1 cellular context compared by ENCODE assay signal in the genomic region with DNA sequence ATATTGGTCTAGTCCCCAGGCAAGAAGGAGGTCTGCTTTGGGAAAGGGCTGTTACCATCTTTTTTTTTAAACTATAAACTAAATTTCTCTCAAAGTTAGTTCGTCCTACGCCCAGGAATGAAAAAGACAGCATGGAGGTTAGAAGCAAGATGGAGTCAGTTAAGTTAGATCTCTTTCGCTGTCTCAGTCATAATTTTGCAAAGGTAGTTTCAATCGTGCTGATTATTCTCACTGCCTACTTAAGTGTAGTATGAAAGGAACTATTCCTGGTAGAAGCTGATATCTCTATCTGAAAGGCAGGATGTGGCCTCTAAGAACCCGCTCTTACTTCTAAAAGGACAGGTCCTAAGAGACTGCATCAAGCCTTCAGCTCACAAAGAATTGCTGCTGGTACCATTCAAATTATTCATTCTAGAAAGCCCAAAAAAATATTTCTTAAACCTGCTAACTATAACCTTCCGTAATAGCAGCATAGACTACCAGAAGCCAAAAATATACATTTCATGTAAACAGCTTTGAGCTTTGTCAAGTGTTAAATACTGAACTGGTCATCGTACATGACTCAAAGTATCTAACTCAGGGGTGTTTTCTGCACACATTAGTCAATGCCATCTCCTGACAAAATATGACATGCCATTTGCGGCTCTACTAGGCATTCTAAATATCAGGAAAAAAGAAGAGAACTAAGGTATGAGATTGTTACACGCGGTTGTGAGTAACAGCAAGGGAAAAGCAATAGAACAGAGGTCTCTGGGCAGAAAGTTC.
TF ChIP-seq lines count a peak whose summit lies in the region.

No MANE protein-coding gene starts in this region.

TF ChIP-seq in K562, 482 proteins besides CTCF, POLR2A, EP300 and RAD21 (continued from another document):
- TF ChIP-seq, protein P1, sequence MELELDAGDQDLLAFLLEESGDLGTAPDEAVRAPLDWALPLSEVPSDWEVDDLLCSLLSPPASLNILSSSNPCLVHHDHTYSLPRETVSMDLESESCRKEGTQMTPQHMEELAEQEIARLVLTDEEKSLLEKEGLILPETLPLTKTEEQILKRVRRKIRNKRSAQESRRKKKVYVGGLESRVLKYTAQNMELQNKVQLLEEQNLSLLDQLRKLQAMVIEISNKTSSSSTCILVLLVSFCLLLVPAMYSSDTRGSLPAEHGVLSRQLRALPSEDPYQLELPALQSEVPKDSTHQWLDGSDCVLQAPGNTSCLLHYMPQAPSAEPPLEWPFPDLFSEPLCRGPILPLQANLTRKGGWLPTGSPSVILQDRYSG (tag; conservative IDR thresholded peaks at IDR 0.05; ENCODE audit: low read depth) = peak; percentile 97
- TF ChIP-seq DDX20 (tag; IDR thresholded peaks at IDR 0.05; ENCODE audit: low read depth) = peak; percentile 68; the same call in 1 of the 2 replicates
- TF ChIP-seq ZNF12 (CRISPR knock-in tag; IDR thresholded peaks at IDR 0.05) = no peak
- TF ChIP-seq, protein P2, sequence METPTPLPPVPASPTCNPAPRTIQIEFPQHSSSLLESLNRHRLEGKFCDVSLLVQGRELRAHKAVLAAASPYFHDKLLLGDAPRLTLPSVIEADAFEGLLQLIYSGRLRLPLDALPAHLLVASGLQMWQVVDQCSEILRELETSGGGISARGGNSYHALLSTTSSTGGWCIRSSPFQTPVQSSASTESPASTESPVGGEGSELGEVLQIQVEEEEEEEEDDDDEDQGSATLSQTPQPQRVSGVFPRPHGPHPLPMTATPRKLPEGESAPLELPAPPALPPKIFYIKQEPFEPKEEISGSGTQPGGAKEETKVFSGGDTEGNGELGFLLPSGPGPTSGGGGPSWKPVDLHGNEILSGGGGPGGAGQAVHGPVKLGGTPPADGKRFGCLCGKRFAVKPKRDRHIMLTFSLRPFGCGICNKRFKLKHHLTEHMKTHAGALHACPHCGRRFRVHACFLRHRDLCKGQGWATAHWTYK (CRISPR knock-in tag; IDR thresholded peaks at IDR 0.05) = peak; percentile 78; the same call in 1 of the 2 replicates
- peak; percentile 85 for TF ChIP-seq BACH1 (tag; IDR thresholded peaks at IDR 0.05)
- peak; percentile 68 for TF ChIP-seq PTTG1 (tag; IDR thresholded peaks at IDR 0.05; ENCODE audit: low read depth)
- TF ChIP-seq, protein P3, sequence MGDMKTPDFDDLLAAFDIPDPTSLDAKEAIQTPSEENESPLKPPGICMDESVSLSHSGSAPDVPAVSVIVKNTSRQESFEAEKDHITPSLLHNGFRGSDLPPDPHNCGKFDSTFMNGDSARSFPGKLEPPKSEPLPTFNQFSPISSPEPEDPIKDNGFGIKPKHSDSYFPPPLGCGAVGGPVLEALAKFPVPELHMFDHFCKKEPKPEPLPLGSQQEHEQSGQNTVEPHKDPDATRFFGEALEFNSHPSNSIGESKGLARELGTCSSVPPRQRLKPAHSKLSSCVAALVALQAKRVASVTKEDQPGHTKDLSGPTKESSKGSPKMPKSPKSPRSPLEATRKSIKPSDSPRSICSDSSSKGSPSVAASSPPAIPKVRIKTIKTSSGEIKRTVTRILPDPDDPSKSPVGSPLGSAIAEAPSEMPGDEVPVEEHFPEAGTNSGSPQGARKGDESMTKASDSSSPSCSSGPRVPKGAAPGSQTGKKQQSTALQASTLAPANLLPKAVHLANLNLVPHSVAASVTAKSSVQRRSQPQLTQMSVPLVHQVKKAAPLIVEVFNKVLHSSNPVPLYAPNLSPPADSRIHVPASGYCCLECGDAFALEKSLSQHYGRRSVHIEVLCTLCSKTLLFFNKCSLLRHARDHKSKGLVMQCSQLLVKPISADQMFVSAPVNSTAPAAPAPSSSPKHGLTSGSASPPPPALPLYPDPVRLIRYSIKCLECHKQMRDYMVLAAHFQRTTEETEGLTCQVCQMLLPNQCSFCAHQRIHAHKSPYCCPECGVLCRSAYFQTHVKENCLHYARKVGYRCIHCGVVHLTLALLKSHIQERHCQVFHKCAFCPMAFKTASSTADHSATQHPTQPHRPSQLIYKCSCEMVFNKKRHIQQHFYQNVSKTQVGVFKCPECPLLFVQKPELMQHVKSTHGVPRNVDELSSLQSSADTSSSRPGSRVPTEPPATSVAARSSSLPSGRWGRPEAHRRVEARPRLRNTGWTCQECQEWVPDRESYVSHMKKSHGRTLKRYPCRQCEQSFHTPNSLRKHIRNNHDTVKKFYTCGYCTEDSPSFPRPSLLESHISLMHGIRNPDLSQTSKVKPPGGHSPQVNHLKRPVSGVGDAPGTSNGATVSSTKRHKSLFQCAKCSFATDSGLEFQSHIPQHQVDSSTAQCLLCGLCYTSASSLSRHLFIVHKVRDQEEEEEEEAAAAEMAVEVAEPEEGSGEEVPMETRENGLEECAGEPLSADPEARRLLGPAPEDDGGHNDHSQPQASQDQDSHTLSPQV (IDR thresholded peaks at IDR 0.05) = peak; percentile 94
TF ChIP-seq in K562: peak in this region for 30.
